21 cellular contexts compared by ENCODE assay signal in genomic region chr12:104701756-104702155, GRCh38.
"Had no signal": no experiment of that assay in that cellular context is flagged by ENCODE, and none has a peak within 500 bp of the region (broad histone marks: within the 10 kb centered on the region; RNA-seq: fewer than 3 reads in every experiment).

No MANE protein-coding gene starts in this region.

- H3K4me3 ChIP-seq: left ventricle myocardium inferior, ovary, uterus had no signal

- H3K4me1 ChIP-seq: uterus had no signal

- ATAC-seq: activated CD4-positive, CD25-positive, alpha-beta regulatory T cell treated with anti-CD3 and anti-CD28 coated beads, Interleukin-2, amount 50 U/mL, for 24 hours; activated naive CD8-positive, alpha-beta T cell treated with anti-CD3 and anti-CD28 coated beads, Interleukin-2, amount 50 U/mL, for 24 hours; activated T-helper 17 cell treated with anti-CD3 and anti-CD28 coated beads, Interleukin-2, amount 50 U/mL, for 72 hours; natural killer cell treated with Interleukin-12 subunit alpha and Interleukin-12 subunit beta and Interleukin-15 and Interleukin-18, amount 100 ng/mL, for 72 hours; stimulated activated effector memory CD8-positive, alpha-beta T cell treated with anti-CD3 and anti-CD28 coated beads, Interleukin-12 subunit alpha, Interleukin-12 subunit beta, amount 100 ng/mL, for 72 hours had no signal

- H3K27ac ChIP-seq: left ventricle myocardium inferior, ovary, uterus, VCaP had no signal

- DNase-seq: activated CD4-positive, alpha-beta T cell treated with anti-CD3 and anti-CD28 coated beads, Interleukin-2, amount 10 ng/mL, durations not matched to agents 7 days and 5 days; activated naive CD4-positive, alpha-beta T cell treated with Interleukin-2 at 50 U/mL for 16 hours; activated naive CD8-positive, alpha-beta T cell treated with anti-CD3 and anti-CD28 coated beads, Interleukin-2, amount 50 U/mL, for 24 hours; activated T-cell treated with anti-CD3 and anti-CD28 coated beads, Interleukin-2, amount 50 U/mL, for 1 hour; anterior cingulate cortex; central memory CD4-positive, alpha-beta T cell; dermis blood vessel endothelial cell; effector memory CD4-positive, alpha-beta T cell; foreskin melanocyte; left ventricle myocardium inferior; small intestine; stimulated activated CD4-positive, alpha-beta T cell treated with anti-CD3 and anti-CD28 coated beads, Interleukin-2, amount 100 ng/mL, for 24 hours; T-helper 2 cell; trophoblast cell; uterus had no signal

- H3K36me3 ChIP-seq: left ventricle myocardium inferior, ovary, uterus had no signal

- H3K9me3 ChIP-seq: left ventricle myocardium inferior, ovary, uterus had no signal

- H3K27me3 ChIP-seq: ovary, uterus had no signal

- H3K4me3 Mint-ChIP-seq: activated CD4-positive, alpha-beta T cell treated with anti-CD3 and anti-CD28 coated beads, Interleukin-2, amount 10 ng/mL, durations not matched to agents 7 days and 5 days; activated naive CD8-positive, alpha-beta T cell treated with anti-CD3 and anti-CD28 coated beads, Interleukin-2, amount 50 U/mL, for 24 hours; activated T-helper 17 cell treated with anti-CD3 and anti-CD28 coated beads, Interleukin-2, amount 50 U/mL, for 72 hours; stimulated activated effector memory CD8-positive, alpha-beta T cell treated with anti-CD3 and anti-CD28 coated beads, Interleukin-12 subunit alpha, Interleukin-12 subunit beta, amount 100 ng/mL, for 72 hours had no signal

- H3K27me3 Mint-ChIP-seq: activated CD4-positive, alpha-beta T cell treated with anti-CD3 and anti-CD28 coated beads, Interleukin-2, amount 10 ng/mL, durations not matched to agents 7 days and 5 days; activated naive CD8-positive, alpha-beta T cell treated with anti-CD3 and anti-CD28 coated beads, Interleukin-2, amount 50 U/mL, for 24 hours; activated T-helper 17 cell treated with anti-CD3 and anti-CD28 coated beads, Interleukin-2, amount 50 U/mL, for 72 hours; natural killer cell treated with Interleukin-12 subunit alpha and Interleukin-12 subunit beta and Interleukin-15 and Interleukin-18, amount 100 ng/mL, for 72 hours had no signal

- H3K9me3 Mint-ChIP-seq: activated CD4-positive, alpha-beta T cell treated with anti-CD3 and anti-CD28 coated beads, Interleukin-2, amount 10 ng/mL, durations not matched to agents 7 days and 5 days; activated naive CD8-positive, alpha-beta T cell treated with anti-CD3 and anti-CD28 coated beads, Interleukin-2, amount 50 U/mL, for 24 hours; stimulated activated effector memory CD8-positive, alpha-beta T cell treated with anti-CD3 and anti-CD28 coated beads, Interleukin-12 subunit alpha, Interleukin-12 subunit beta, amount 100 ng/mL, for 72 hours had no signal

- H3K27ac Mint-ChIP-seq: activated CD4-positive, alpha-beta T cell treated with anti-CD3 and anti-CD28 coated beads, Interleukin-2, amount 10 ng/mL, durations not matched to agents 7 days and 5 days; activated naive CD8-positive, alpha-beta T cell treated with anti-CD3 and anti-CD28 coated beads, Interleukin-2, amount 50 U/mL, for 24 hours; activated T-helper 17 cell treated with anti-CD3 and anti-CD28 coated beads, Interleukin-2, amount 50 U/mL, for 72 hours; stimulated activated effector memory CD8-positive, alpha-beta T cell treated with anti-CD3 and anti-CD28 coated beads, Interleukin-12 subunit alpha, Interleukin-12 subunit beta, amount 100 ng/mL, for 72 hours had no signal
